ENCODE assay signal across 1 cellular context in the genomic region with DNA sequence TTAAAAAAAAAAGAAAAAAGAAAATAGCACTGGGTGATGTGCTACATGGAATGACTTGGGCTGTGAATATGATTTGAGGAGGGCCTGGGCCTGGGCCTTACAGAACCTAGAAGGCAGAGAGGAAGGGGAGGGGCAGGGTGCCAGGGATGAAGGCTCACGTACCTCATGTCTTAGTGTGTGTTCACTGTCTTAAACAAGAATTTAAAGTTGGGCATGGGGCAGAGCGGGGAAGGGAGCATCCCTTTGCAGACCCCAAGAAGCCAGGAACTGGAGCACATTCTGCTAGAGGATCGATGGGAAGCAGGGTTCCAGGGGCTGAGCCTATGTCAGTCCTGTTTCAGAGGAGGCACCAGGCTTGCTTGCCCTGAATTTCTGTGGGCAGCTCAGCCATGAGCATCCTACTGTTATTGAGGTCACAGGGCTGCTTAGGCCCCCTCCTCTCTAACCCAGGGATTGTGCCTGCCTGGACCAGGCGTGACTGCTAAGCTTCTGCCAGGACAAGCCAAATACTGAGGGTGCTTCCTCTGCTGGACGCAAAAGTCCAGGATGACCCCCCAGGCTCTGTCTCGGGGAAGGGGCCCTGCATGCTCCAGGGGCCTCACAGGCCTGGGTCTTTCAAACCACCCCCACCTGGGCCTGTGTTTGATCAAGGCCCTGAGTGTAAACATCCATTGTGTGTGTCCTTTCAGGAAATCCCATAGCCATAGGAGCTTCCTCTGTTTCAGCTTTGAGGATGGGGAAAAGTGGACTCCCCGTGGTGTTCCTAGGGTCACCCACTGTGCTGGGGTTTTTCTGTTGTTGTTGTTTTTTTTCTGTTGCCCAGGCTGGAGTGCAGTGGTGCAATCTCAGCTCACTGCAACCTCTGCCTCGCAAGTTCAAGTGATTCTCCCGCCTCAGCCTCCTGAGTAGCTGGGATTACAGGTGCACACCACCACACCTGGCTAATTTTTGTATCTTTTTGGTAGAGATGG.
TF ChIP-seq lines count a peak whose summit lies in the region.

No MANE protein-coding gene starts in this region.

TF ChIP-seq in HepG2, 621 proteins besides CTCF, POLR2A, EP300 and RAD21 (continued from another document and continues in another):
- TF ChIP-seq MYNN (CRISPR knock-in tag; IDR thresholded peaks at IDR 0.05; ENCODE audit: low read depth) (no peak), SRSF1 (optimal IDR thresholded peaks at IDR 0.05; ENCODE audit: low read depth, low read length) (no peak), ZMAT3 (CRISPR knock-in tag; conservative IDR thresholded peaks at IDR 0.05) (no peak), ZNF496 (CRISPR knock-in tag; IDR thresholded peaks at IDR 0.05; ENCODE audit: insufficient replicate concordance) (no peak), ZSCAN12 (CRISPR knock-in tag; IDR thresholded peaks at IDR 0.05) (peak; percentile 50; the same call in 1 of the 2 replicates), KLF16 (CRISPR knock-in tag; IDR thresholded peaks at IDR 0.05) (peak in 1 of 2 experiments; percentile 42; a peak in 1 of 4 replicates), ZNF337 (CRISPR knock-in tag; IDR thresholded peaks at IDR 0.05; ENCODE audit: borderline replicate concordance, low read depth) (peak; percentile 78; the same call in 1 of the 2 replicates), HOXA3 (CRISPR knock-in tag; IDR thresholded peaks at IDR 0.05) (peak; percentile 36; the same call in 1 of the 2 replicates), ZNF776 (CRISPR knock-in tag; IDR thresholded peaks at IDR 0.05) (no peak), KLF15 (CRISPR knock-in tag; IDR thresholded peaks at IDR 0.05; ENCODE audit: borderline replicate concordance) (no peak), MEIS2 (CRISPR knock-in tag; IDR thresholded peaks at IDR 0.05) (peak; percentile 33), GFI1 (CRISPR knock-in tag; IDR thresholded peaks at IDR 0.05; ENCODE audit: borderline replicate concordance) (peak; percentile 74; the same call in 1 of the 2 replicates), ZFP1 (CRISPR knock-in tag; IDR thresholded peaks at IDR 0.05) (no peak), ZC3H13 (CRISPR knock-in tag; IDR thresholded peaks at IDR 0.05) (no peak), ZNF501 (CRISPR knock-in tag; IDR thresholded peaks at IDR 0.05) (peak; percentile 40; the same call in 1 of the 2 replicates), ZNF563 (CRISPR knock-in tag; IDR thresholded peaks at IDR 0.05) (no peak), KMT2A (CRISPR knock-in tag; IDR thresholded peaks at IDR 0.05) (0 out of 2 replicates have a peak, but pooled peaks have one; percentile 19), SP5 (CRISPR knock-in tag; IDR thresholded peaks at IDR 0.05; ENCODE audit: borderline replicate concordance, low read depth) (peak; percentile 64; the same call in 1 of the 2 replicates), POGZ (CRISPR knock-in tag; IDR thresholded peaks at IDR 0.05) (0 out of 2 replicates have a peak, but pooled peaks have one; percentile 17), TMF1 (CRISPR knock-in tag; IDR thresholded peaks at IDR 0.05; ENCODE audit: low read depth) (no peak), FOXA1 (IDR thresholded peaks at IDR 0.05) (0 out of 2 replicates have a peak, but pooled peaks have one; percentile 27), FOXA1 (CRISPR knock-in tag; IDR thresholded peaks at IDR 0.05) (peak; percentile 88), ZNF615 (CRISPR knock-in tag; IDR thresholded peaks at IDR 0.05; ENCODE audit: borderline replicate concordance) (no peak), SNRNP70 (IDR thresholded peaks at IDR 0.05; ENCODE audit: low read depth, low read length) (no peak), TARDBP (CRISPR knock-in tag; IDR thresholded peaks at IDR 0.05) (peak; percentile 58; the same call in 1 of the 2 replicates), BRCA1 (CRISPR knock-in tag; IDR thresholded peaks at IDR 0.05) (no peak), KAT8 (CRISPR knock-in tag; IDR thresholded peaks at IDR 0.05) (0 out of 2 replicates have a peak, but pooled peaks have one; percentile 22), ZKSCAN8 (CRISPR knock-in tag; IDR thresholded peaks at IDR 0.05; ENCODE audit: borderline replicate concordance) (0 out of 2 replicates have a peak, but pooled peaks have one; percentile 44), ZBTB38 (CRISPR knock-in tag; IDR thresholded peaks at IDR 0.05) (0 out of 2 replicates have a peak, but pooled peaks have one; percentile 9), ZNF678 (CRISPR knock-in tag; IDR thresholded peaks at IDR 0.05) (no peak), MAZ (IDR thresholded peaks at IDR 0.05; ENCODE audit: borderline replicate concordance, low read depth, low read length) (no peak), MAZ (CRISPR knock-in tag; IDR thresholded peaks at IDR 0.05; ENCODE audit: low read depth) (0 out of 2 replicates have a peak, but pooled peaks have one; percentile 23), ZNF709 (CRISPR knock-in tag; IDR thresholded peaks at IDR 0.05) (no peak), TBL1XR1 (IDR thresholded peaks at IDR 0.05; ENCODE audit: borderline replicate concordance, low read length, partially characterized antibody) (no peak), ZFP41 (CRISPR knock-in tag; IDR thresholded peaks at IDR 0.05; ENCODE audit: borderline replicate concordance) (no peak), SAP130 (CRISPR knock-in tag; IDR thresholded peaks at IDR 0.05; ENCODE audit: low read depth) (peak; percentile 81), NR2F6 (IDR thresholded peaks at IDR 0.05) (peak; percentile 45; the same call in 1 of the 2 replicates), NR2F6 (CRISPR knock-in tag; IDR thresholded peaks at IDR 0.05) (peak; percentile 69)
- TF ChIP-seq, protein P1, sequence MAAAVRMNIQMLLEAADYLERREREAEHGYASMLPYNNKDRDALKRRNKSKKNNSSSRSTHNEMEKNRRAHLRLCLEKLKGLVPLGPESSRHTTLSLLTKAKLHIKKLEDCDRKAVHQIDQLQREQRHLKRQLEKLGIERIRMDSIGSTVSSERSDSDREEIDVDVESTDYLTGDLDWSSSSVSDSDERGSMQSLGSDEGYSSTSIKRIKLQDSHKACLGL (CRISPR knock-in tag; IDR thresholded peaks at IDR 0.05) = no peak
- TF ChIP-seq, protein P2, sequence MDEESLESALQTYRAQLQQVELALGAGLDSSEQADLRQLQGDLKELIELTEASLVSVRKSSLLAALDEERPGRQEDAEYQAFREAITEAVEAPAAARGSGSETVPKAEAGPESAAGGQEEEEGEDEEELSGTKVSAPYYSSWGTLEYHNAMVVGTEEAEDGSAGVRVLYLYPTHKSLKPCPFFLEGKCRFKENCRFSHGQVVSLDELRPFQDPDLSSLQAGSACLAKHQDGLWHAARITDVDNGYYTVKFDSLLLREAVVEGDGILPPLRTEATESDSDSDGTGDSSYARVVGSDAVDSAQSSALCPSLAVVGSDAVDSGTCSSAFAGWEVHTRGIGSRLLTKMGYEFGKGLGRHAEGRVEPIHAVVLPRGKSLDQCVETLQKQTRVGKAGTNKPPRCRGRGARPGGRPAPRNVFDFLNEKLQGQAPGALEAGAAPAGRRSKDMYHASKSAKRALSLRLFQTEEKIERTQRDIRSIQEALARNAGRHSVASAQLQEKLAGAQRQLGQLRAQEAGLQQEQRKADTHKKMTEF (CRISPR knock-in tag; IDR thresholded peaks at IDR 0.05) = peak; percentile 65
- TF ChIP-seq, protein P3, sequence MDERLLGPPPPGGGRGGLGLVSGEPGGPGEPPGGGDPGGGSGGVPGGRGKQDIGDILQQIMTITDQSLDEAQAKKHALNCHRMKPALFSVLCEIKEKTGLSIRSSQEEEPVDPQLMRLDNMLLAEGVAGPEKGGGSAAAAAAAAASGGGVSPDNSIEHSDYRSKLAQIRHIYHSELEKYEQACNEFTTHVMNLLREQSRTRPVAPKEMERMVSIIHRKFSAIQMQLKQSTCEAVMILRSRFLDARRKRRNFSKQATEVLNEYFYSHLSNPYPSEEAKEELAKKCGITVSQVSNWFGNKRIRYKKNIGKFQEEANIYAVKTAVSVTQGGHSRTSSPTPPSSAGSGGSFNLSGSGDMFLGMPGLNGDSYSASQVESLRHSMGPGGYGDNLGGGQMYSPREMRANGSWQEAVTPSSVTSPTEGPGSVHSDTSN (CRISPR knock-in tag; IDR thresholded peaks at IDR 0.05) = no peak
- TF ChIP-seq, protein P4, sequence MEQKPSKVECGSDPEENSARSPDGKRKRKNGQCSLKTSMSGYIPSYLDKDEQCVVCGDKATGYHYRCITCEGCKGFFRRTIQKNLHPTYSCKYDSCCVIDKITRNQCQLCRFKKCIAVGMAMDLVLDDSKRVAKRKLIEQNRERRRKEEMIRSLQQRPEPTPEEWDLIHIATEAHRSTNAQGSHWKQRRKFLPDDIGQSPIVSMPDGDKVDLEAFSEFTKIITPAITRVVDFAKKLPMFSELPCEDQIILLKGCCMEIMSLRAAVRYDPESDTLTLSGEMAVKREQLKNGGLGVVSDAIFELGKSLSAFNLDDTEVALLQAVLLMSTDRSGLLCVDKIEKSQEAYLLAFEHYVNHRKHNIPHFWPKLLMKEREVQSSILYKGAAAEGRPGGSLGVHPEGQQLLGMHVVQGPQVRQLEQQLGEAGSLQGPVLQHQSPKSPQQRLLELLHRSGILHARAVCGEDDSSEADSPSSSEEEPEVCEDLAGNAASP (CRISPR knock-in tag; IDR thresholded peaks at IDR 0.05; ENCODE audit: borderline replicate concordance) = peak; percentile 51; the same call in 1 of the 2 replicates
- TF ChIP-seq, protein P5, sequence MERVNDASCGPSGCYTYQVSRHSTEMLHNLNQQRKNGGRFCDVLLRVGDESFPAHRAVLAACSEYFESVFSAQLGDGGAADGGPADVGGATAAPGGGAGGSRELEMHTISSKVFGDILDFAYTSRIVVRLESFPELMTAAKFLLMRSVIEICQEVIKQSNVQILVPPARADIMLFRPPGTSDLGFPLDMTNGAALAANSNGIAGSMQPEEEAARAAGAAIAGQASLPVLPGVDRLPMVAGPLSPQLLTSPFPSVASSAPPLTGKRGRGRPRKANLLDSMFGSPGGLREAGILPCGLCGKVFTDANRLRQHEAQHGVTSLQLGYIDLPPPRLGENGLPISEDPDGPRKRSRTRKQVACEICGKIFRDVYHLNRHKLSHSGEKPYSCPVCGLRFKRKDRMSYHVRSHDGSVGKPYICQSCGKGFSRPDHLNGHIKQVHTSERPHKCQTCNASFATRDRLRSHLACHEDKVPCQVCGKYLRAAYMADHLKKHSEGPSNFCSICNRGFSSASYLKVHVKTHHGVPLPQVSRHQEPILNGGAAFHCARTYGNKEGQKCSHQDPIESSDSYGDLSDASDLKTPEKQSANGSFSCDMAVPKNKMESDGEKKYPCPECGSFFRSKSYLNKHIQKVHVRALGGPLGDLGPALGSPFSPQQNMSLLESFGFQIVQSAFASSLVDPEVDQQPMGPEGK (CRISPR knock-in tag; IDR thresholded peaks at IDR 0.05) = peak; percentile 98
- TF ChIP-seq, protein P6, sequence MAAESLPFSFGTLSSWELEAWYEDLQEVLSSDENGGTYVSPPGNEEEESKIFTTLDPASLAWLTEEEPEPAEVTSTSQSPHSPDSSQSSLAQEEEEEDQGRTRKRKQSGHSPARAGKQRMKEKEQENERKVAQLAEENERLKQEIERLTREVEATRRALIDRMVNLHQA (CRISPR knock-in tag; IDR thresholded peaks at IDR 0.05) = no peak
- TF ChIP-seq, protein P7, sequence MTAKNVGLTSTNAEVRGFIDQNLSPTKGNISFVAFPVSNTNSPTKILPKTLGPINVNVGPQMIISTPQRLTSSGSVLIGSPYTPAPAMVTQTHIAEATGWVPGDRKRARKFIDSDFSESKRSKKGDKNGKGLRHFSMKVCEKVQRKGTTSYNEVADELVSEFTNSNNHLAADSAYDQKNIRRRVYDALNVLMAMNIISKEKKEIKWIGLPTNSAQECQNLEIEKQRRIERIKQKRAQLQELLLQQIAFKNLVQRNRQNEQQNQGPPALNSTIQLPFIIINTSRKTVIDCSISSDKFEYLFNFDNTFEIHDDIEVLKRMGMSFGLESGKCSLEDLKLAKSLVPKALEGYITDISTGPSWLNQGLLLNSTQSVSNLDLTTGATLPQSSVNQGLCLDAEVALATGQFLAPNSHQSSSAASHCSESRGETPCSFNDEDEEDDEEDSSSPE (CRISPR knock-in tag; IDR thresholded peaks at IDR 0.05) = no peak
- TF ChIP-seq, protein P8, sequence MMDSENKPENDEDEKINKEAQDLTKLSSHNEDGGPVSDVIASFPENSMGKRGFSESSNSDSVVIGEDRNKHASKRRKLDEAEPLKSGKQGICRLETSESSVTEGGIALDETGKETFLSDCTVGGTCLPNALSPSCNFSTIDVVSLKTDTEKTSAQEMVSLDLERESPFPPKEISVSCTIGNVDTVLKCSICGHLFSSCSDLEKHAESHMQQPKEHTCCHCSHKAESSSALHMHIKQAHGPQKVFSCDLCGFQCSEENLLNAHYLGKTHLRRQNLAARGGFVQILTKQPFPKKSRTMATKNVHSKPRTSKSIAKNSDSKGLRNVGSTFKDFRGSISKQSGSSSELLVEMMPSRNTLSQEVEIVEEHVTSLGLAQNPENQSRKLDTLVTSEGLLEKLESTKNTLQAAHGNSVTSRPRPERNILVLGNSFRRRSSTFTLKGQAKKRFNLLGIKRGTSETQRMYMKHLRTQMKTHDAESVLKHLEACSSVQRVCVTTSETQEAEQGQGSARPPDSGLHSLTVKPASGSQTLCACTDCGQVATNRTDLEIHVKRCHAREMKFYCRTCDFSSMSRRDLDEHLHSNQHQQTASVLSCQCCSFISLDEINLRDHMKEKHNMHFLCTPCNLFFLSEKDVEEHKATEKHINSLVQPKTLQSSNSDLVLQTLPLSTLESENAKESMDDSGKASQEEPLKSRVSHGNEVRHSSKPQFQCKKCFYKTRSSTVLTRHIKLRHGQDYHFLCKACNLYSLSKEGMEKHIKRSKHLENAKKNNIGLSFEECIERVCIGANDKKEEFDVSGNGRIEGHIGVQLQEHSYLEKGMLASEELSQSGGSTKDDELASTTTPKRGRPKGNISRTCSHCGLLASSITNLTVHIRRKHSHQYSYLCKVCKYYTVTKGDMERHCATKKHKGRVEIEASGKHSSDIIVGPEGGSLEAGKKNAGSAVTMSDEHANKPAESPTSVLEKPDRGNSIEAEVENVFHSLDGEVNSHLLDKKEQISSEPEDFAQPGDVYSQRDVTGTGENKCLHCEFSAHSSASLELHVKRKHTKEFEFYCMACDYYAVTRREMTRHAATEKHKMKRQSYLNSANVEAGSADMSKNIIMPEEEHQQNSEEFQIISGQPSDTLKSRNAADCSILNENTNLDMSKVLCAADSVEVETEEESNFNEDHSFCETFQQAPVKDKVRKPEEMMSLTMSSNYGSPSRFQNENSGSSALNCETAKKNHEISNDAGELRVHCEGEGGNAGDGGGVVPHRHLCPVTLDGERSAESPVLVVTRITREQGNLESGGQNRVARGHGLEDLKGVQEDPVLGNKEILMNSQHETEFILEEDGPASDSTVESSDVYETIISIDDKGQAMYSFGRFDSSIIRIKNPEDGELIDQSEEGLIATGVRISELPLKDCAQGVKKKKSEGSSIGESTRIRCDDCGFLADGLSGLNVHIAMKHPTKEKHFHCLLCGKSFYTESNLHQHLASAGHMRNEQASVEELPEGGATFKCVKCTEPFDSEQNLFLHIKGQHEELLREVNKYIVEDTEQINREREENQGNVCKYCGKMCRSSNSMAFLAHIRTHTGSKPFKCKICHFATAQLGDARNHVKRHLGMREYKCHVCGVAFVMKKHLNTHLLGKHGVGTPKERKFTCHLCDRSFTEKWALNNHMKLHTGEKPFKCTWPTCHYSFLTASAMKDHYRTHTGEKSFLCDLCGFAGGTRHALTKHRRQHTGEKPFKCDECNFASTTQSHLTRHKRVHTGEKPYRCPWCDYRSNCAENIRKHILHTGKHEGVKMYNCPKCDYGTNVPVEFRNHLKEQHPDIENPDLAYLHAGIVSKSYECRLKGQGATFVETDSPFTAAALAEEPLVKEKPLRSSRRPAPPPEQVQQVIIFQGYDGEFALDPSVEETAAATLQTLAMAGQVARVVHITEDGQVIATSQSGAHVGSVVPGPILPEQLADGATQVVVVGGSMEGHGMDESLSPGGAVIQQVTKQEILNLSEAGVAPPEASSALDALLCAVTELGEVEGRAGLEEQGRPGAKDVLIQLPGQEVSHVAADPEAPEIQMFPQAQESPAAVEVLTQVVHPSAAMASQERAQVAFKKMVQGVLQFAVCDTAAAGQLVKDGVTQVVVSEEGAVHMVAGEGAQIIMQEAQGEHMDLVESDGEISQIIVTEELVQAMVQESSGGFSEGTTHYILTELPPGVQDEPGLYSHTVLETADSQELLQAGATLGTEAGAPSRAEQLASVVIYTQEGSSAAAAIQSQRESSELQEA (CRISPR knock-in tag; IDR thresholded peaks at IDR 0.05; ENCODE audit: not compliant biosample characterization) = no peak
